In genomic region chr1:154857022-154857421, GRCh38 we compare ENCODE assay signal across 1 cellular context.
TF ChIP-seq lines count a peak whose summit lies in the region.

No MANE protein-coding gene starts in this region.

TF ChIP-seq in K562, 482 proteins besides CTCF, POLR2A, EP300 and RAD21 (continued from another document):
- TF ChIP-seq AFF1 (IDR thresholded peaks at IDR 0.05; ENCODE audit: low read depth in 1 of 2, partially characterized antibody in 2 of 2), result no peak
- peak; percentile 51; the same call in 1 of the 2 replicates for TF ChIP-seq ESRRA (IDR thresholded peaks at IDR 0.05; ENCODE audit: borderline replicate concordance, low read depth)
- TF ChIP-seq CXXC5 (CRISPR knock-in tag; IDR thresholded peaks at IDR 0.05), result no peak
- TF ChIP-seq ADNP (tag; IDR thresholded peaks at IDR 0.05), result 0 out of 2 replicates have a peak, but pooled peaks have one; percentile 44
